Comparison of ENCODE assay signal across 7 cellular contexts in genomic region chr15:21989117-21989516, GRCh38.
A peak's percentile ranks its signal among the peaks of the same experiment; 100 is the strongest.
DNase-seq lines count a peak whose midpoint lies in the region; ATAC-seq lines count a peak whose summit lies in the region.
"Not testable (repeated sequence)": the region's sequence is repeated elsewhere in the genome, so short reads cannot be mapped to it uniquely, and the experiment has no call there.

No MANE protein-coding gene starts in this region.

- POLR2A ChIA-PET in activated CD4-positive, alpha-beta T cell treated with anti-CD3 and anti-CD28 coated beads for 36 hours (lab: Charles Lee) = not testable (repeated sequence)

- not testable (repeated sequence) for H3K27ac Mint-ChIP-seq in activated CD4-positive, alpha-beta T cell treated with anti-CD3 and anti-CD28 coated beads for 36 hours; effector memory CD8-positive, alpha-beta T cell

- intact Hi-C loops in activated CD4-positive, alpha-beta T cell treated with anti-CD3 and anti-CD28 coated beads for 36 hours (cut with DNase I, micrococcal nuclease) = not testable (repeated sequence)

- not testable (repeated sequence) for H3K36me3 Mint-ChIP-seq in activated CD4-positive, alpha-beta T cell treated with anti-CD3 and anti-CD28 coated beads for 36 hours (ENCODE audit: low read depth); effector memory CD8-positive, alpha-beta T cell (ENCODE audit: insufficient read depth)

- H3K9me3 Mint-ChIP-seq in activated CD4-positive, alpha-beta T cell treated with anti-CD3 and anti-CD28 coated beads for 36 hours (ENCODE audit: low read depth); effector memory CD8-positive, alpha-beta T cell: not testable (repeated sequence)

- not testable (repeated sequence) for H3K4me1 Mint-ChIP-seq in activated CD4-positive, alpha-beta T cell treated with anti-CD3 and anti-CD28 coated beads for 36 hours; effector memory CD8-positive, alpha-beta T cell (ENCODE audit: low read depth in 2 of 2)

- ATAC-seq in GM18868 (IDR thresholded peaks at IDR 0.05; ENCODE audit: unreplicated experiment) = peak; percentile 89
- ATAC-seq in GM21367 (IDR thresholded peaks at IDR 0.05; ENCODE audit: unreplicated experiment) = peak; percentile 55
- peak; percentile 55 for ATAC-seq in HG02610 (IDR thresholded peaks at IDR 0.05; ENCODE audit: unreplicated experiment)
- ATAC-seq in HG03108 (IDR thresholded peaks at IDR 0.05; ENCODE audit: unreplicated experiment) = peak; percentile 73
- ATAC-seq in HG03565 (IDR thresholded peaks at IDR 0.05; ENCODE audit: unreplicated experiment) = peak; percentile 75
- peak; percentile 73 for ATAC-seq in activated CD4-positive, alpha-beta T cell treated with anti-CD3 and anti-CD28 coated beads for 36 hours
- peak; percentile 57 for ATAC-seq in effector memory CD8-positive, alpha-beta T cell (replicated peaks)

- H3K4me3 Mint-ChIP-seq in activated CD4-positive, alpha-beta T cell treated with anti-CD3 and anti-CD28 coated beads for 36 hours; effector memory CD8-positive, alpha-beta T cell: not testable (repeated sequence)

- CTCF ChIA-PET in activated CD4-positive, alpha-beta T cell treated with anti-CD3 and anti-CD28 coated beads for 36 hours (lab: Charles Lee) = not testable (repeated sequence)

- not testable (repeated sequence) for DNase-seq in activated CD4-positive, alpha-beta T cell treated with anti-CD3 and anti-CD28 coated beads for 36 hours; effector memory CD8-positive, alpha-beta T cell

- H3K27me3 Mint-ChIP-seq in activated CD4-positive, alpha-beta T cell treated with anti-CD3 and anti-CD28 coated beads for 36 hours; effector memory CD8-positive, alpha-beta T cell: not testable (repeated sequence)
